Comparison of ENCODE assay signal across 8 cellular contexts in the genomic region with DNA sequence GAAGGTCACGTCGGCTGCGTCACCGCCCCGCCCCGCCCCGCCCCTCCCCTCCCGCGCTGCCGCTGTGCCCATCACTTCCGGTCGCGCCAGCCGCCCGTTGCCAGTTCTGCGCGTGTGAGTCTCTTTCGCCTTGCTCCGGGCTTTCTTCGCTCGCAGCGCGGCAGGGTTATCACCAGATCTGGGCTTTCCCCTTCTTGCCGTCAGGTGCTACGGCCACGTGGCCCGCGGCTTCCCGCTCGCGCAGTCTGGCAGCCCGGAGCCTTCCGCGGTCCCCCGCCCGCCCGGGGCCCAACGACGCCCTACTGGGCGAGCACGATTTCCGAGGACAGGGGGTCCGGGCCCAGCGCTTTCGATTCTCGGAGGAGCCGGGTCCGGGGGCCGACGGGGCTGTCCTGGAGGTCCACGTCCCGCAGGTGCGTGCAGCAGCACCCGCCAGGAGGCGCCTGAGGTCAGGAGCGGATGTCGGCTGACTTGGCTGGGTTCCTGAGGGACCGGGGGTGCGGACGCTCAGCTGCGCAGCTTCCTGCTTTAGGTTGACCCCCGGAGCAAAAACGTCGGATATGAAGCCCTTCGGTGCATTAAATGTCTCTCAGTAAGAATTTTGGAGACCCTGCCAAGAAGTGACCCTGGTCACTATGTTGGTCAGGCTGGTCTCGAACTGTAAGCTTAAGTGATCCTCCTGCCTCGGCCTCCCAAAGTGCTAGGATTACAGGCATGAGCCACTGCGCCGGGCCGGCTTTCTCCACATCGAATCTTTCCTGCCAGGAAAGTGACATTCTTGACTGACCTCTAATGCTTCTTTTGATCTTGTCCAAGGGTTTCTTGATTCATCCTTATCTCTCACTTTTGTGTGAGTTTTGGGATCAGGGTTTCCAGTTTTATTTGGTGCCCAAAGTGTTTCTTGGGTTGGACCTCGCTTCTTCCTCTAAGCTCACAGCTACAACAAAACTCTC. TPM values are rescaled to one million over a fixed set of nuclear protein-coding genes. Genes with fewer than 3 reads are reported as not detected.
DNase-seq lines count a peak whose midpoint lies in the region; ATAC-seq and TF ChIP-seq lines count a peak whose summit lies in the region.

A gene with protein sequence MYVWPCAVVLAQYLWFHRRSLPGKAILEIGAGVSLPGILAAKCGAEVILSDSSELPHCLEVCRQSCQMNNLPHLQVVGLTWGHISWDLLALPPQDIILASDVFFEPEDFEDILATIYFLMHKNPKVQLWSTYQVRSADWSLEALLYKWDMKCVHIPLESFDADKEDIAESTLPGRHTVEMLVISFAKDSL (plus strand): TSS at position 74 of the 953 bp plus-strand sequence. CDS start 2,872 bp downstream, outside the sequence.

- peak within 1 kb of the TSS; percentile 69 to 76 for H3K4me3 ChIP-seq in DND-41 (ENCODE audit: low read depth in 1 of 2, low read length in 2 of 2)
- H3K4me3 ChIP-seq in HUES6 (ENCODE audit: low read depth, low read length) = peak within 1 kb of the TSS; percentile 96
- peak within 1 kb of the TSS; percentile 94 to 98 for H3K4me3 ChIP-seq in prostate gland

- peak within 1 kb of the TSS; percentile 95 for H3K9ac ChIP-seq in DND-41 (ENCODE audit: low read depth, low read length)
- H3K9ac ChIP-seq in HUES6 (ENCODE audit: low read length) = peak within 1 kb of the TSS; percentile 90

- intact Hi-C loops in cardiac septum (cut with DNase I) (loop anchor here (1.0 kb wide), 1 partner anchor 10 kb away; a partner anchor contains a TSS), prostate gland (cut with DNase I) (loop anchor here (1.0 to 5.0 kb wide), 2 partner anchors 18 to 40 kb away; no protein-coding TSS in a partner anchor)

- TF ChIP-seq CTCF in DND-41 (IDR thresholded peaks at IDR 0.05; ENCODE audit: borderline replicate concordance, extremely low read depth, low read length, poor library complexity, severe bottlenecking) (peak; percentile 80), prostate gland (IDR thresholded peaks at IDR 0.05) (peak; percentile 66 to 94 (median 82))

- DNase-seq in DND-41 = peak; percentile 80
- peak; percentile 82 for DNase-seq in SK-N-DZ (ENCODE audit: low spot score)
- peak; percentile 84 for DNase-seq in activated naive CD8-positive, alpha-beta T cell treated with anti-CD3 and anti-CD28 coated beads for 36 hours
- DNase-seq in cardiac septum (ENCODE audit: low spot score) = peak; percentile 94
- DNase-seq in prostate gland (ENCODE audit: low spot score) = peak; percentile 79
- DNase-seq in pons (ENCODE audit: low spot score) = no peak

- H3K27ac Mint-ChIP-seq in activated naive CD8-positive, alpha-beta T cell treated with anti-CD3 and anti-CD28 coated beads for 36 hours = peak within 1 kb of the TSS; percentile 98

- H3K9me3 ChIP-seq in DND-41 (ENCODE audit: insufficient read depth, low read length, severe bottlenecking) = no peaks in the 10 kb centered on the region
- no peaks in the 10 kb centered on the region for H3K9me3 ChIP-seq in HUES6 (ENCODE audit: control insufficient read depth, insufficient read depth, low read depth, low read length)
- no peaks in the 10 kb centered on the region for H3K9me3 ChIP-seq in prostate gland

- peak within 1 kb of the TSS; percentile 74 for H2AFZ ChIP-seq in DND-41 (ENCODE audit: low read depth, low read length)

- peak within 1 kb of the TSS; percentile 98 for H3K4me3 Mint-ChIP-seq in activated naive CD8-positive, alpha-beta T cell treated with anti-CD3 and anti-CD28 coated beads for 36 hours

- H3K4me1 ChIP-seq in DND-41 (ENCODE audit: insufficient read depth, low read length) (peaks cover 61% of the 10 kb centered on the region), HUES6 (ENCODE audit: control insufficient read depth, insufficient read depth, low read length) (peaks cover 11% of the 10 kb centered on the region), prostate gland (replicated peaks) (peaks cover 21% of the 10 kb centered on the region)

- peak; percentile 46 for ATAC-seq in DND-41 (ENCODE audit: insufficient read depth, low read depth)
- peak; percentile 48 for ATAC-seq in GM21423 (IDR thresholded peaks at IDR 0.05; ENCODE audit: unreplicated experiment)

- H3K27me3 ChIP-seq in DND-41 (ENCODE audit: insufficient read depth, low read length, poor library complexity) (no peaks in the 10 kb centered on the region), HUES6 (ENCODE audit: control insufficient read depth, insufficient read depth, low read length) (no peaks in the 10 kb centered on the region), prostate gland (replicated peaks; ENCODE audit: insufficient read depth) (no peaks in the 10 kb centered on the region)

- peaks cover 86% of the 10 kb centered on the region for H3K79me2 ChIP-seq in DND-41 (ENCODE audit: insufficient read depth, low read length)

- peaks cover 60% of the 10 kb centered on the region for H3K36me3 Mint-ChIP-seq in activated naive CD8-positive, alpha-beta T cell treated with anti-CD3 and anti-CD28 coated beads for 36 hours

- peaks cover 36% of the 10 kb centered on the region for H3K4me1 Mint-ChIP-seq in activated naive CD8-positive, alpha-beta T cell treated with anti-CD3 and anti-CD28 coated beads for 36 hours

- H3K27me3 Mint-ChIP-seq in activated naive CD8-positive, alpha-beta T cell treated with anti-CD3 and anti-CD28 coated beads for 36 hours = no peaks in the 10 kb centered on the region

- H3K36me3 ChIP-seq in DND-41 (ENCODE audit: insufficient read depth, low read length) = peaks cover 53% of the 10 kb centered on the region
- peaks cover 43% of the 10 kb centered on the region for H3K36me3 ChIP-seq in HUES6 (ENCODE audit: control insufficient read depth, insufficient read depth, low read length)
- peaks cover under 1 to 3% of the 10 kb centered on the region in 2 donors for H3K36me3 ChIP-seq in prostate gland

- H3K4me2 ChIP-seq in DND-41 (ENCODE audit: insufficient read depth, low read length) = peak within 1 kb of the TSS; percentile 89

- H4K20me1 ChIP-seq in DND-41 (ENCODE audit: insufficient read depth, low read length) = peaks cover 21% of the 10 kb centered on the region; the same call in 1 of the 2 replicates

- H3K27ac ChIP-seq in DND-41 (ENCODE audit: low read length) (peak within 1 kb of the TSS; percentile 96), HUES6 (ENCODE audit: low read depth, low read length) (peak within 1 kb of the TSS; percentile 99), prostate gland (peak within 1 kb of the TSS; percentile 99 to 100)

- no peaks in the 10 kb centered on the region for H3K9me3 Mint-ChIP-seq in activated naive CD8-positive, alpha-beta T cell treated with anti-CD3 and anti-CD28 coated beads for 36 hours

- TF ChIP-seq POLR2A in prostate gland (IDR thresholded peaks at IDR 0.05) = no peak

- 2% methylated on average over 57 of the region's 72 CpGs for WGBS in prostate gland

RNA-seq across cellular contexts. Expression of the gene that starts here (rescaled TPM):
- 54.4 and 64.0 TPM in 2 replicates for polyA plus RNA-seq in SK-N-DZ (2014; cell fraction: cytosol; rRNA removed)
- polyA plus RNA-seq in SK-N-DZ (2014; cell fraction: nucleus; rRNA removed) = 69.4 and 78.4 TPM in 2 replicates
- 10 to 100 TPM; 30.0 to 30.6 TPM for total RNA-seq in activated naive CD8-positive, alpha-beta T cell treated with anti-CD3 and anti-CD28 coated beads for 36 hours
- total RNA-seq in cardiac septum (21.4 TPM), prostate gland (10 to 100 TPM; 39.5 to 47.9 TPM)
